1 cellular context compared by ENCODE assay signal in the genomic region with DNA sequence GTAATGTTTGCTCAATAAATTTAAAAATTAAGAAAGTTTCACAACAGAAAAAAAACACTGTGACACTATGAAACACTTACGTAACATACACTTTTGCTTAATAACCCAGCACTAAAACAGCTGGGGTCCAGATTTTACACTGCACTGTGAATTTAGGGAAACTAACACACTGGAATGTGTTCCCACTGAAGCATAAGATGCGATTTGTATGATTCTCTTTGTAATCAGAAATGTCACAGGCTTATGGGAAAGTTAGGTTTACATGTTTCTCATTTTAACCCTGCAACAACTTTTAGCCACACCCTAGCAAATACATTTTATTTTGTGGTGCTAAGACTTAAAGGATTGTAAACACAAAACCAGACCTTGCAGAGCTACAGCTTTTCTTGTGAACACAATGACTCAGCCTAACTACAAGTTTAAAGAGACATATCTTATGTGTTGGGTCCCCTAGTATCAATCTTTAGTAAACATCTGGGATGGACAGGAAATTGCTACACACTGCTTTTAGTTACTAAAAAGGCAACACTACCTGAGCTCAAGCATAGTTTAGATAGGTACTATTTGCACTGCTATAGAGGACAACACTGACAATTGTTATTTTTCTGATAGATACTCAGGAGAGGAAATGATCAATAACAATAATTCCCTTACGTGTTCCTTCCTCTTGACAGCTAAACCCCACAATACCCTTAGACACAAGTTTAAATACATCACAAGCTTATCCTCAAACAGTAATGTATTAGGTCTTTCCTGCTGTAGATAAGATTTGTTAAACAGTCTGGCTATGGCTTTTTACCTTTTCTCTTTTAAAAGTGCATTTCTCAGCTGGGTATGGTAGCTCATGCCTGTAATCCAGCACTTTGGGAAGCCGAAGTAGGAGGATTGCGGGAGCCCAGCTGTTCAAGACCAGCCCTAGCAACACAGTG.
TF ChIP-seq lines count a peak whose summit lies in the region.

No MANE protein-coding gene starts in this region.

TF ChIP-seq in HepG2, 621 proteins besides CTCF, POLR2A, EP300 and RAD21 (continued from another document and continues in another):
- TF ChIP-seq, protein P1, sequence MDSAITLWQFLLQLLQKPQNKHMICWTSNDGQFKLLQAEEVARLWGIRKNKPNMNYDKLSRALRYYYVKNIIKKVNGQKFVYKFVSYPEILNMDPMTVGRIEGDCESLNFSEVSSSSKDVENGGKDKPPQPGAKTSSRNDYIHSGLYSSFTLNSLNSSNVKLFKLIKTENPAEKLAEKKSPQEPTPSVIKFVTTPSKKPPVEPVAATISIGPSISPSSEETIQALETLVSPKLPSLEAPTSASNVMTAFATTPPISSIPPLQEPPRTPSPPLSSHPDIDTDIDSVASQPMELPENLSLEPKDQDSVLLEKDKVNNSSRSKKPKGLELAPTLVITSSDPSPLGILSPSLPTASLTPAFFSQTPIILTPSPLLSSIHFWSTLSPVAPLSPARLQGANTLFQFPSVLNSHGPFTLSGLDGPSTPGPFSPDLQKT (CRISPR knock-in tag; IDR thresholded peaks at IDR 0.05; ENCODE audit: borderline replicate concordance): no peak
- no peak for TF ChIP-seq LBX2 (CRISPR knock-in tag; IDR thresholded peaks at IDR 0.05; ENCODE audit: borderline replicate concordance)
- TF ChIP-seq ZNF550 (CRISPR knock-in tag; IDR thresholded peaks at IDR 0.05; ENCODE audit: borderline replicate concordance): no peak
- TF ChIP-seq RNF2 (conservative IDR thresholded peaks at IDR 0.05; ENCODE audit: low read depth): no peak
- no peak for TF ChIP-seq ZNF616 (CRISPR knock-in tag; IDR thresholded peaks at IDR 0.05; ENCODE audit: low read depth)
- TF ChIP-seq MYPOP (CRISPR knock-in tag; IDR thresholded peaks at IDR 0.05): peak; percentile 73; the same call in 1 of the 2 replicates
- peak; percentile 99 for TF ChIP-seq MBD4 (IDR thresholded peaks at IDR 0.05; ENCODE audit: borderline replicate concordance, low read length)
- no peak for TF ChIP-seq RBM39 (IDR thresholded peaks at IDR 0.05; ENCODE audit: low read depth, low read length, poor library complexity, severe bottlenecking)
- no peak for TF ChIP-seq TBL1XR1 (IDR thresholded peaks at IDR 0.05; ENCODE audit: borderline replicate concordance, low read length, partially characterized antibody)
- TF ChIP-seq DRAP1 (CRISPR knock-in tag; IDR thresholded peaks at IDR 0.05): 0 out of 2 replicates have a peak, but pooled peaks have one; percentile 13
- TF ChIP-seq, protein P2, sequence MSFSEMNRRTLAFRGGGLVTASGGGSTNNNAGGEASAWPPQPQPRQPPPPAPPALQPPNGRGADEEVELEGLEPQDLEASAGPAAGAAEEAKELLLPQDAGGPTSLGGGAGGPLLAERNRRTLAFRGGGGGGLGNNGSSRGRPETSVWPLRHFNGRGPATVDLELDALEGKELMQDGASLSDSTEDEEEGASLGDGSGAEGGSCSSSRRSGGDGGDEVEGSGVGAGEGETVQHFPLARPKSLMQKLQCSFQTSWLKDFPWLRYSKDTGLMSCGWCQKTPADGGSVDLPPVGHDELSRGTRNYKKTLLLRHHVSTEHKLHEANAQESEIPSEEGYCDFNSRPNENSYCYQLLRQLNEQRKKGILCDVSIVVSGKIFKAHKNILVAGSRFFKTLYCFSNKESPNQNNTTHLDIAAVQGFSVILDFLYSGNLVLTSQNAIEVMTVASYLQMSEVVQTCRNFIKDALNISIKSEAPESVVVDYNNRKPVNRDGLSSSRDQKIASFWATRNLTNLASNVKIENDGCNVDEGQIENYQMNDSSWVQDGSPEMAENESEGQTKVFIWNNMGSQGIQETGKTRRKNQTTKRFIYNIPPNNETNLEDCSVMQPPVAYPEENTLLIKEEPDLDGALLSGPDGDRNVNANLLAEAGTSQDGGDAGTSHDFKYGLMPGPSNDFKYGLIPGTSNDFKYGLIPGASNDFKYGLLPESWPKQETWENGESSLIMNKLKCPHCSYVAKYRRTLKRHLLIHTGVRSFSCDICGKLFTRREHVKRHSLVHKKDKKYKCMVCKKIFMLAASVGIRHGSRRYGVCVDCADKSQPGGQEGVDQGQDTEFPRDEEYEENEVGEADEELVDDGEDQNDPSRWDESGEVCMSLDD (CRISPR knock-in tag; IDR thresholded peaks at IDR 0.05; ENCODE audit: borderline replicate concordance): no peak
- TF ChIP-seq BORCS8-MEF2B (CRISPR knock-in tag; IDR thresholded peaks at IDR 0.05): no peak
- TF ChIP-seq BCL6 (CRISPR knock-in tag; IDR thresholded peaks at IDR 0.05): peak; percentile 91
- TF ChIP-seq ZUFSP (CRISPR knock-in tag; IDR thresholded peaks at IDR 0.05; ENCODE audit: borderline replicate concordance): no peak
- no peak; the same call in 1 of the 2 replicates for TF ChIP-seq CREBL2 (CRISPR knock-in tag; IDR thresholded peaks at IDR 0.05; ENCODE audit: borderline replicate concordance)
- TF ChIP-seq ZNF350 (CRISPR knock-in tag; IDR thresholded peaks at IDR 0.05; ENCODE audit: borderline replicate concordance, low read depth): no peak
- TF ChIP-seq AGO1 (IDR thresholded peaks at IDR 0.05; ENCODE audit: low read depth, low read length, poor library complexity, severe bottlenecking): no peak
- TF ChIP-seq RARG (CRISPR knock-in tag; IDR thresholded peaks at IDR 0.05; ENCODE audit: low read depth): no peak
- TF ChIP-seq RFX3 (CRISPR knock-in tag; IDR thresholded peaks at IDR 0.05): no peak
- TF ChIP-seq HMGXB4 (CRISPR knock-in tag; IDR thresholded peaks at IDR 0.05; ENCODE audit: borderline replicate concordance in 1 of 2, low read depth in 1 of 2): peak in 1 of 2 experiments; percentile 84; a peak in 2 of 4 replicates
- no peak for TF ChIP-seq ZNF430 (CRISPR knock-in tag; IDR thresholded peaks at IDR 0.05)
- no peak for TF ChIP-seq ZNF549 (CRISPR knock-in tag; IDR thresholded peaks at IDR 0.05)
- TF ChIP-seq ZNF530 (CRISPR knock-in tag; IDR thresholded peaks at IDR 0.05; ENCODE audit: low read depth): no peak
- TF ChIP-seq PAX8 (CRISPR knock-in tag; IDR thresholded peaks at IDR 0.05; ENCODE audit: borderline replicate concordance): no peak
- TF ChIP-seq ELF1 (CRISPR knock-in tag; IDR thresholded peaks at IDR 0.05): no peak
- TF ChIP-seq ZNF619 (CRISPR knock-in tag; IDR thresholded peaks at IDR 0.05): no peak
- no peak for TF ChIP-seq ZFP36L2 (CRISPR knock-in tag; IDR thresholded peaks at IDR 0.05)
- no peak for TF ChIP-seq CCAR2 (optimal IDR thresholded peaks at IDR 0.05; ENCODE audit: low read depth, low read length)
- TF ChIP-seq SP140L (CRISPR knock-in tag; IDR thresholded peaks at IDR 0.05; ENCODE audit: borderline replicate concordance): no peak
- no peak for TF ChIP-seq GLMP (CRISPR knock-in tag; IDR thresholded peaks at IDR 0.05; ENCODE audit: borderline replicate concordance)
- peak; percentile 82 for TF ChIP-seq ATF1 (CRISPR knock-in tag; IDR thresholded peaks at IDR 0.05)
- no peak for TF ChIP-seq MTF1 (CRISPR knock-in tag; IDR thresholded peaks at IDR 0.05)
- TF ChIP-seq ZFX (CRISPR knock-in tag; IDR thresholded peaks at IDR 0.05; ENCODE audit: low read depth): no peak
- TF ChIP-seq HOXD1 (CRISPR knock-in tag; IDR thresholded peaks at IDR 0.05): peak; percentile 89
- no peak for TF ChIP-seq FIP1L1 (IDR thresholded peaks at IDR 0.05; ENCODE audit: borderline replicate concordance, insufficient read depth, low read depth, low read length)
- TF ChIP-seq, protein P3, sequence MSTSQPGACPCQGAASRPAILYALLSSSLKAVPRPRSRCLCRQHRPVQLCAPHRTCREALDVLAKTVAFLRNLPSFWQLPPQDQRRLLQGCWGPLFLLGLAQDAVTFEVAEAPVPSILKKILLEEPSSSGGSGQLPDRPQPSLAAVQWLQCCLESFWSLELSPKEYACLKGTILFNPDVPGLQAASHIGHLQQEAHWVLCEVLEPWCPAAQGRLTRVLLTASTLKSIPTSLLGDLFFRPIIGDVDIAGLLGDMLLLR (CRISPR knock-in tag; IDR thresholded peaks at IDR 0.05): no peak
- TF ChIP-seq TCF7L2 (IDR thresholded peaks at IDR 0.05; ENCODE audit: low read depth, low read length): peak; percentile 54; the same call in 1 of the 2 replicates
- TF ChIP-seq ZNF335 (CRISPR knock-in tag; IDR thresholded peaks at IDR 0.05): peak; percentile 17; the same call in 1 of the 2 replicates
- no peak for TF ChIP-seq NRL (CRISPR knock-in tag; IDR thresholded peaks at IDR 0.05; ENCODE audit: borderline replicate concordance)
- no peak for TF ChIP-seq ZBTB7A (CRISPR knock-in tag; IDR thresholded peaks at IDR 0.05)
- TF ChIP-seq SIX4 (CRISPR knock-in tag; IDR thresholded peaks at IDR 0.05): no peak; the same call in 1 of the 2 replicates
- no peak for TF ChIP-seq NFE2L1 (CRISPR knock-in tag; IDR thresholded peaks at IDR 0.05; ENCODE audit: borderline replicate concordance)
- no peak; the same call in 1 of the 2 replicates for TF ChIP-seq ZNF12 (CRISPR knock-in tag; IDR thresholded peaks at IDR 0.05)
- peak; percentile 90; the same call in 1 of the 2 replicates for TF ChIP-seq ZKSCAN8 (CRISPR knock-in tag; IDR thresholded peaks at IDR 0.05; ENCODE audit: borderline replicate concordance)
- TF ChIP-seq SRSF4 (IDR thresholded peaks at IDR 0.05; ENCODE audit: low read depth, low read length, poor library complexity, severe bottlenecking): no peak
- TF ChIP-seq ZNF17 (CRISPR knock-in tag; IDR thresholded peaks at IDR 0.05): no peak
- TF ChIP-seq CC2D1A (CRISPR knock-in tag; IDR thresholded peaks at IDR 0.05): no peak
- TF ChIP-seq ZNF431 (CRISPR knock-in tag; IDR thresholded peaks at IDR 0.05; ENCODE audit: borderline replicate concordance, low read depth): no peak; the same call in 1 of the 2 replicates
